Comparison of ENCODE assay signal across 1 cellular context in genomic region chr14:31208546-31209424, GRCh38.
A peak's percentile ranks its signal among the peaks of the same experiment; 100 is the strongest.
TF ChIP-seq lines count a peak whose summit lies in the region.

No MANE protein-coding gene starts in this region.

TF ChIP-seq in HepG2, 621 proteins besides CTCF, POLR2A, EP300 and RAD21 (continued from another document):
- TF ChIP-seq PAX8 (CRISPR knock-in tag; IDR thresholded peaks at IDR 0.05; ENCODE audit: borderline replicate concordance) = 0 out of 2 replicates have a peak, but pooled peaks have one; percentile 59
- TF ChIP-seq EHMT2 (IDR thresholded peaks at IDR 0.05; ENCODE audit: borderline replicate concordance, low read depth, low read length) = peak; percentile 93
- no peak for TF ChIP-seq KLF16 (CRISPR knock-in tag; IDR thresholded peaks at IDR 0.05)
- no peak; the same call in 1 of the 2 replicates for TF ChIP-seq TP53 (CRISPR knock-in tag; conservative IDR thresholded peaks at IDR 0.05)
- 0 out of 4 replicates have a peak, but pooled peaks of 1 of the 2 experiments have one; percentile 21 for TF ChIP-seq REST (IDR thresholded peaks at IDR 0.05; ENCODE audit: borderline replicate concordance in 1 of 2, low read depth in 1 of 2, low read length in 2 of 2)
- no peak for TF ChIP-seq NFYB (CRISPR knock-in tag; IDR thresholded peaks at IDR 0.05)
- 0 out of 2 replicates have a peak, but pooled peaks have one; percentile 10 for TF ChIP-seq NCOA5 (CRISPR knock-in tag; IDR thresholded peaks at IDR 0.05)
- 0 out of 2 replicates have a peak, but pooled peaks have one; percentile 4 for TF ChIP-seq MLLT10 (CRISPR knock-in tag; IDR thresholded peaks at IDR 0.05)
- no peak for TF ChIP-seq KDM2A (CRISPR knock-in tag; IDR thresholded peaks at IDR 0.05; ENCODE audit: borderline replicate concordance, low read depth)
- no peak for TF ChIP-seq ZNF12 (CRISPR knock-in tag; IDR thresholded peaks at IDR 0.05)
- TF ChIP-seq SCMH1 (CRISPR knock-in tag; IDR thresholded peaks at IDR 0.05; ENCODE audit: borderline replicate concordance) = no peak
- TF ChIP-seq ZNF292 (CRISPR knock-in tag; IDR thresholded peaks at IDR 0.05; ENCODE audit: borderline replicate concordance, low read depth) = no peak
- TF ChIP-seq ZNF75D (CRISPR knock-in tag; IDR thresholded peaks at IDR 0.05; ENCODE audit: borderline replicate concordance) = 0 out of 2 replicates have a peak, but pooled peaks have one; percentile 59
- TF ChIP-seq FOXK1 (CRISPR knock-in tag; IDR thresholded peaks at IDR 0.05; ENCODE audit: borderline replicate concordance, low read depth) = no peak
- peak; percentile 53; the same call in 1 of the 2 replicates for TF ChIP-seq SSRP1 (CRISPR knock-in tag; IDR thresholded peaks at IDR 0.05)
- TF ChIP-seq ZKSCAN1 (IDR thresholded peaks at IDR 0.05; ENCODE audit: low read length) = peak; percentile 63; the same call in 1 of the 2 replicates
- no peak for TF ChIP-seq TERF1 (CRISPR knock-in tag; IDR thresholded peaks at IDR 0.05)
- TF ChIP-seq NAIF1 (CRISPR knock-in tag; IDR thresholded peaks at IDR 0.05; ENCODE audit: borderline replicate concordance) = peak; percentile 87; the same call in 1 of the 2 replicates
- peak in 1 of 2 experiments; percentile 26; a peak in 1 of 4 replicates for TF ChIP-seq MAFK (conservative IDR thresholded peaks at IDR 0.05 in 1 of 2, IDR thresholded peaks at IDR 0.05 in 1 of 2; ENCODE audit: low read length in 2 of 2)
- no peak for TF ChIP-seq USF2 (IDR thresholded peaks at IDR 0.05; ENCODE audit: low read depth, low read length)
- 0 out of 2 replicates have a peak, but pooled peaks have one; percentile 16 for TF ChIP-seq USF2 (CRISPR knock-in tag; IDR thresholded peaks at IDR 0.05; ENCODE audit: borderline replicate concordance)
- peak; percentile 7; the same call in 1 of the 2 replicates for TF ChIP-seq ISX (CRISPR knock-in tag; conservative IDR thresholded peaks at IDR 0.05)
- no peak for TF ChIP-seq ZNF431 (CRISPR knock-in tag; IDR thresholded peaks at IDR 0.05; ENCODE audit: borderline replicate concordance, low read depth)
- no peak for TF ChIP-seq ZHX2 (IDR thresholded peaks at IDR 0.05; ENCODE audit: low read depth)
- TF ChIP-seq ZHX2 (CRISPR knock-in tag; IDR thresholded peaks at IDR 0.05; ENCODE audit: borderline replicate concordance) = 0 out of 2 replicates have a peak, but pooled peaks have one; percentile 47
- no peak for TF ChIP-seq ZKSCAN5 (CRISPR knock-in tag; IDR thresholded peaks at IDR 0.05)
- TF ChIP-seq ZNF207 (IDR thresholded peaks at IDR 0.05; ENCODE audit: borderline replicate concordance) = no peak
- TF ChIP-seq CENPBD1 (CRISPR knock-in tag; IDR thresholded peaks at IDR 0.05; ENCODE audit: borderline replicate concordance, low read depth) = 0 out of 2 replicates have a peak, but pooled peaks have one; percentile 13
- no peak for TF ChIP-seq GATAD1 (CRISPR knock-in tag; IDR thresholded peaks at IDR 0.05)
- 0 out of 2 replicates have a peak, but pooled peaks have one; percentile 1 for TF ChIP-seq NCOA1 (CRISPR knock-in tag; IDR thresholded peaks at IDR 0.05)
- TF ChIP-seq ZNF713 (CRISPR knock-in tag; IDR thresholded peaks at IDR 0.05) = 0 out of 2 replicates have a peak, but pooled peaks have one; percentile 36
- peak; percentile 98; the same call in 1 of the 2 replicates for TF ChIP-seq CHD4 (IDR thresholded peaks at IDR 0.05; ENCODE audit: borderline replicate concordance, low read length)
